ENCODE assay signal across 13 cellular contexts in genomic region chr22:48432721-48433518, GRCh38.
"Had no signal": no experiment of that assay in that cellular context is flagged by ENCODE, and none has a peak within 500 bp of the region (broad histone marks: within the 10 kb centered on the region; RNA-seq: fewer than 3 reads in every experiment).

No MANE protein-coding gene starts in this region.

- H3K4me3 Mint-ChIP-seq: activated CD4-positive, alpha-beta T cell treated with anti-CD3 and anti-CD28 coated beads, Interleukin-2, amount 10 ng/mL, durations not matched to agents 24 days and 14 days; activated CD8-positive, alpha-beta T cell treated with anti-CD3 and anti-CD28 coated beads, Interleukin-2, amount 10 ng/mL, durations not matched to agents 7 days and 5 days; activated T-cell treated with anti-CD3 and anti-CD28 coated beads, Interleukin-2, amount 50 U/mL, for 4 hours; natural killer cell treated with Interleukin-12 subunit alpha and Interleukin-12 subunit beta and Interleukin-15 and Interleukin-18, amount 100 ng/mL, for 72 hours; stimulated activated naive CD8-positive, alpha-beta T cell treated with anti-CD3 and anti-CD28 coated beads, Interleukin-15, Interleukin-2, amounts not matched to agents 100 ng/mL and 50 ng/mL, for 24 hours; T-helper 1 cell treated with Interleukin-12 subunit alpha and Interleukin-12 subunit beta and Interleukin-4 antibody, amounts not matched to agents 30 μg/mL and 1 μg/mL, for 36 hours had no signal

- DNase-seq: activated CD4-positive, alpha-beta T cell treated with anti-CD3 and anti-CD28 coated beads, Interleukin-2, amount 10 ng/mL, durations not matched to agents 24 days and 14 days; activated CD8-positive, alpha-beta T cell treated with anti-CD3 and anti-CD28 coated beads, Interleukin-2, amount 10 ng/mL, durations not matched to agents 7 days and 5 days; activated naive CD4-positive, alpha-beta T cell treated with anti-CD3 and anti-CD28 coated beads, Interleukin-2, amount 50 U/mL, for 16 hours; activated T-cell treated with anti-CD3 and anti-CD28 coated beads, Interleukin-2, amount 50 U/mL, for 4 hours; foreskin fibroblast; mesenchymal stem cell; transverse colon had no signal

- H3K36me3 ChIP-seq: cardiac muscle cell, prostate gland, right atrium auricular region, transverse colon had no signal

- H3K4me3 ChIP-seq: cardiac muscle cell, prostate gland, right atrium auricular region, transverse colon had no signal

- H3K9me3 ChIP-seq: prostate gland, right atrium auricular region, transverse colon had no signal

- H3K27me3 ChIP-seq: cardiac muscle cell, right atrium auricular region, transverse colon had no signal

- H3K4me1 Mint-ChIP-seq: activated CD4-positive, alpha-beta T cell treated with anti-CD3 and anti-CD28 coated beads, Interleukin-2, amount 10 ng/mL, durations not matched to agents 24 days and 14 days had no signal

- H3K27ac Mint-ChIP-seq: activated CD4-positive, alpha-beta T cell treated with anti-CD3 and anti-CD28 coated beads, Interleukin-2, amount 10 ng/mL, durations not matched to agents 24 days and 14 days; activated CD8-positive, alpha-beta T cell treated with anti-CD3 and anti-CD28 coated beads, Interleukin-2, amount 10 ng/mL, durations not matched to agents 7 days and 5 days; natural killer cell treated with Interleukin-12 subunit alpha and Interleukin-12 subunit beta and Interleukin-15 and Interleukin-18, amount 100 ng/mL, for 72 hours; stimulated activated naive CD8-positive, alpha-beta T cell treated with anti-CD3 and anti-CD28 coated beads, Interleukin-15, Interleukin-2, amounts not matched to agents 100 ng/mL and 50 ng/mL, for 24 hours; T-helper 1 cell treated with Interleukin-12 subunit alpha and Interleukin-12 subunit beta and Interleukin-4 antibody, amounts not matched to agents 30 μg/mL and 1 μg/mL, for 36 hours had no signal

- H3K36me3 Mint-ChIP-seq: natural killer cell treated with Interleukin-12 subunit alpha and Interleukin-12 subunit beta and Interleukin-15 and Interleukin-18, amount 100 ng/mL, for 72 hours had no signal

- H3K27me3 Mint-ChIP-seq: activated CD4-positive, alpha-beta T cell treated with anti-CD3 and anti-CD28 coated beads, Interleukin-2, amount 10 ng/mL, durations not matched to agents 24 days and 14 days; stimulated activated naive CD8-positive, alpha-beta T cell treated with anti-CD3 and anti-CD28 coated beads, Interleukin-15, Interleukin-2, amounts not matched to agents 100 ng/mL and 50 ng/mL, for 24 hours had no signal

- H3K4me1 ChIP-seq: prostate gland, right atrium auricular region, transverse colon had no signal

- H3K9me3 Mint-ChIP-seq: activated CD4-positive, alpha-beta T cell treated with anti-CD3 and anti-CD28 coated beads, Interleukin-2, amount 10 ng/mL, durations not matched to agents 24 days and 14 days; activated T-cell treated with anti-CD3 and anti-CD28 coated beads, Interleukin-2, amount 50 U/mL, for 4 hours; natural killer cell treated with Interleukin-12 subunit alpha and Interleukin-12 subunit beta and Interleukin-15 and Interleukin-18, amount 100 ng/mL, for 72 hours; stimulated activated naive CD8-positive, alpha-beta T cell treated with anti-CD3 and anti-CD28 coated beads, Interleukin-15, Interleukin-2, amounts not matched to agents 100 ng/mL and 50 ng/mL, for 24 hours; T-helper 1 cell treated with Interleukin-12 subunit alpha and Interleukin-12 subunit beta and Interleukin-4 antibody, amounts not matched to agents 30 μg/mL and 1 μg/mL, for 36 hours had no signal

- ATAC-seq: activated CD8-positive, alpha-beta T cell treated with anti-CD3 and anti-CD28 coated beads, Interleukin-2, amount 10 ng/mL, durations not matched to agents 7 days and 5 days; activated T-cell treated with anti-CD3 and anti-CD28 coated beads, Interleukin-2, amount 50 U/mL, for 4 hours; natural killer cell treated with Interleukin-12 subunit alpha and Interleukin-12 subunit beta and Interleukin-15 and Interleukin-18, amount 100 ng/mL, for 72 hours had no signal

- H3K27ac ChIP-seq: cardiac muscle cell, prostate gland, right atrium auricular region, transverse colon had no signal
